12 cellular contexts compared by ENCODE assay signal in genomic region chr2:28544405-28544914, GRCh38. TPM values are rescaled to one million over a fixed set of nuclear protein-coding genes. Genes with fewer than 3 reads are reported as not detected.
DNase-seq lines count a peak whose midpoint lies in the region; ATAC-seq, FAIRE-seq and TF ChIP-seq lines count a peak whose summit lies in the region.
"Had no signal": no experiment of that assay in that cellular context is flagged by ENCODE, and none has a peak within 500 bp of the region (broad histone marks: within the 10 kb centered on the region; RNA-seq: fewer than 3 reads in every experiment).

No MANE protein-coding gene starts in this region.

- CTCF ChIA-PET in HepG2 (lab: Yijun Ruan, JAX; ENCODE audit: low intra/inter-chr PET ratio, low total read pairs): no interaction called here
- CTCF ChIA-PET in activated CD4-positive, alpha-beta memory T cell treated with anti-CD3 and anti-CD28 coated beads, Interleukin-2, amount 10 ng/mL, durations not matched to agents 7 days and 5 days (lab: Charles Lee): interaction anchor here (1.5 kb wide), 1 partner anchor 205 kb away, joined by 3 read pairs; no protein-coding TSS in a partner anchor

- TF ChIP-seq CTCF in HepG2 (CRISPR knock-in tag; IDR thresholded peaks at IDR 0.05) (no peak), right lobe of liver (IDR thresholded peaks at IDR 0.05) (no peak), fibroblast of villous mesenchyme (IDR thresholded peaks at IDR 0.05; ENCODE audit: insufficient read depth, low read depth, low read length) (no peak), transverse colon (IDR thresholded peaks at IDR 0.05) (no peak)

- no peaks in the 10 kb centered on the region for H3K36me3 Mint-ChIP-seq in activated CD4-positive, alpha-beta memory T cell treated with anti-CD3 and anti-CD28 coated beads, Interleukin-2, amount 10 ng/mL, durations not matched to agents 7 days and 5 days (ENCODE audit: low read depth)

- no peaks in the 10 kb centered on the region for H3K36me3 ChIP-seq in HepG2 (replicated peaks in 1 of 2; ENCODE audit: control insufficient read depth in 1 of 2, insufficient read depth in 2 of 2, low read length in 2 of 2)
- H3K36me3 ChIP-seq in right lobe of liver: no peaks in the 10 kb centered on the region
- no peaks in the 10 kb centered on the region for H3K36me3 ChIP-seq in transverse colon

- ATAC-seq in HepG2 (peak; percentile 77), right lobe of liver (no peak), GM21825 (IDR thresholded peaks at IDR 0.05; ENCODE audit: unreplicated experiment) (no peak)

- peaks cover 2% of the 10 kb centered on the region for H3K27me3 Mint-ChIP-seq in activated CD4-positive, alpha-beta memory T cell treated with anti-CD3 and anti-CD28 coated beads, Interleukin-2, amount 10 ng/mL, durations not matched to agents 7 days and 5 days

- H3K79me2 ChIP-seq in HepG2 (ENCODE audit: insufficient read depth, low read length): no peaks in the 10 kb centered on the region

- POLR2A ChIA-PET in HepG2 (lab: Yijun Ruan, JAX): interaction anchor here (1.0 kb wide), 1 partner anchor 16 kb away, joined by 4 read pairs; no protein-coding TSS in a partner anchor
- POLR2A ChIA-PET in activated CD4-positive, alpha-beta memory T cell treated with anti-CD3 and anti-CD28 coated beads, Interleukin-2, amount 10 ng/mL, durations not matched to agents 7 days and 5 days (lab: Charles Lee): interaction anchor here (0.8 to 1.5 kb wide), 5 partner anchors 8 to 207 kb away, joined by 3 to 6 read pairs (median 3); partner anchors contain the start of gene PPP1CB

- no peak for TF ChIP-seq POLR2A in HepG2 (IDR thresholded peaks at IDR 0.05; ENCODE audit: insufficient read depth in 1 of 2, low read depth in 2 of 2, low read length in 2 of 2)
- TF ChIP-seq POLR2A in right lobe of liver (IDR thresholded peaks at IDR 0.05): no peak
- TF ChIP-seq POLR2A in transverse colon (IDR thresholded peaks at IDR 0.05): no peak

- no peaks in the 10 kb centered on the region for H4K20me1 ChIP-seq in HepG2 (ENCODE audit: insufficient read depth, low read length)

- no peak overlapping the region for H2AFZ ChIP-seq in HepG2 (ENCODE audit: low read length)

- under 1% methylated on average over 8 of the region's 8 CpGs for WGBS in HepG2 (ENCODE audit: low lambda C conversion rate)
- 55% methylated on average over 8 of the region's 8 CpGs for WGBS in right lobe of liver (ENCODE audit: insufficient coverage, low coverage, low lambda C conversion rate, missing lambda C conversion rate)
- WGBS in transverse colon (ENCODE audit: low coverage in 1 of 2), 2 donors: 48 to 62% methylated on average over 8 of the region's 8 CpGs

- peak overlapping the region; percentile 8 for H3K27ac ChIP-seq in HepG2 (ENCODE audit: extremely low read length, insufficient read depth, low read length)
- no peak overlapping the region for H3K27ac ChIP-seq in right lobe of liver
- peak overlapping the region in 2 of 4 donors; percentile 67 to 70 for H3K27ac ChIP-seq in transverse colon

- no peaks in the 10 kb centered on the region for H3K9me3 Mint-ChIP-seq in activated CD4-positive, alpha-beta memory T cell treated with anti-CD3 and anti-CD28 coated beads, Interleukin-2, amount 10 ng/mL, durations not matched to agents 7 days and 5 days

- TF ChIP-seq EP300 in HepG2 (IDR thresholded peaks at IDR 0.05; ENCODE audit: low read depth in 2 of 2, low read length in 2 of 2) (peak in 1 of 2 experiments; percentile 64; a peak in 1 of 4 replicates), HepG2 (CRISPR knock-in tag; IDR thresholded peaks at IDR 0.05; ENCODE audit: borderline replicate concordance) (peak; percentile 63; the same call in 1 of the 2 replicates), transverse colon (IDR thresholded peaks at IDR 0.05; ENCODE audit: low read depth) (no peak)

- TF ChIP-seq RAD21 in HepG2 (CRISPR knock-in tag; IDR thresholded peaks at IDR 0.05): no peak

- FAIRE-seq in HepG2 (lab: Jason Lieb, UNC): peak; percentile 90

- H3K4me1 Mint-ChIP-seq in activated CD4-positive, alpha-beta memory T cell treated with anti-CD3 and anti-CD28 coated beads, Interleukin-2, amount 10 ng/mL, durations not matched to agents 7 days and 5 days: peaks cover 53% of the 10 kb centered on the region
- H3K4me1 Mint-ChIP-seq: B cell had no signal

- peak overlapping the region; percentile 58 for H3K4me3 Mint-ChIP-seq in activated CD4-positive, alpha-beta memory T cell treated with anti-CD3 and anti-CD28 coated beads, Interleukin-2, amount 10 ng/mL, durations not matched to agents 7 days and 5 days
- H3K4me3 Mint-ChIP-seq: B cell had no signal

- peak overlapping the region; percentile 80 for H3K4me2 ChIP-seq in HepG2 (ENCODE audit: low read depth, low read length)

- peak overlapping the region; percentile 86 for H3K27ac Mint-ChIP-seq in activated CD4-positive, alpha-beta memory T cell treated with anti-CD3 and anti-CD28 coated beads, Interleukin-2, amount 10 ng/mL, durations not matched to agents 7 days and 5 days
- H3K27ac Mint-ChIP-seq: B cell had no signal

- no peaks in the 10 kb centered on the region for H3K9me3 ChIP-seq in HepG2 (ENCODE audit: low read length)
- no peaks in the 10 kb centered on the region for H3K9me3 ChIP-seq in right lobe of liver
- no peaks in the 10 kb centered on the region for H3K9me3 ChIP-seq in transverse colon

- H3K4me1 ChIP-seq in HepG2 (ENCODE audit: insufficient read depth, low read length): peaks cover 46% of the 10 kb centered on the region
- H3K4me1 ChIP-seq in right lobe of liver: no peaks in the 10 kb centered on the region
- H3K4me1 ChIP-seq in transverse colon: peaks cover 0 to 36% (median 14%) of the 10 kb centered on the region in 4 donors

- H3K9ac ChIP-seq in HepG2 (ENCODE audit: insufficient read depth, low read depth, low read length): peak overlapping the region; percentile 16

- DNase-seq in HepG2 (ENCODE audit: low spot score): peak; percentile 92
- DNase-seq in right lobe of liver: no peak
- peak; percentile 51 for DNase-seq in activated CD4-positive, alpha-beta memory T cell treated with anti-CD3 and anti-CD28 coated beads, Interleukin-2, amount 10 ng/mL, durations not matched to agents 7 days and 5 days
- DNase-seq in fibroblast of villous mesenchyme (ENCODE audit: low read depth): peak; percentile 39
- DNase-seq in transverse colon: peak; percentile 49
- no peak for DNase-seq in NCI-H1092 (lab: John Stamatoyannopoulos, UW)
- DNase-seq in CD1c-positive myeloid dendritic cell (ENCODE audit: extremely low spot score): no peak
- DNase-seq: aorta, NCI-H1436 treated with DMSO at 0.1 percent for 48 hours, posterior cingulate gyrus had no signal

- in situ Hi-C loops in HepG2 (cut with HindIII; ENCODE audit: extremely low pct_ligation_motif_present, low pct_unique_long_range_greater_than_20kb): no loop called here
- in situ Hi-C loops in transverse colon (cut with MboI; ENCODE audit: low pct_ligation_motif_present in 1 of 4, low pct_unique_long_range_greater_than_20kb in 1 of 4, low sequenced_read_pairs in 3 of 4): no loop called here

- H3K27me3 ChIP-seq in HepG2 (ENCODE audit: control insufficient read depth in 1 of 2, insufficient read depth in 2 of 2, low read length in 2 of 2): peaks cover 0 to 13% of the 10 kb centered on the region in 2 experiments; a peak in 2 of 5 replicates
- H3K27me3 ChIP-seq in right lobe of liver: no peaks in the 10 kb centered on the region
- no peaks in the 10 kb centered on the region for H3K27me3 ChIP-seq in transverse colon

- intact Hi-C loops in HepG2 (cut with micrococcal nuclease; ENCODE audit: unreplicated experiment) (no loop called here), right lobe of liver (cut with DNase I) (no loop called here), transverse colon (cut with DNase I; ENCODE audit: low total_unique reads) (no loop called here)

- H3K4me3 ChIP-seq in HepG2 (replicated peaks in 1 of 3; ENCODE audit: insufficient read depth in 1 of 3, low read depth in 2 of 3, low read length in 3 of 3) (peak overlapping the region; percentile 15 to 52 (median 17); a peak in 5 of 6 replicates), right lobe of liver (no peak overlapping the region), fibroblast of villous mesenchyme (ENCODE audit: low read depth, low read length) (no peak overlapping the region), transverse colon (no peak overlapping the region)

- no TSS peak for BruUV-seq in HepG2 (replicated peaks; lab: Mats Ljungman, UMichigan)

TF ChIP-seq in HepG2, 621 proteins besides CTCF, POLR2A, EP300 and RAD21 (continues in another document):
- TF ChIP-seq HDAC1 (CRISPR knock-in tag; IDR thresholded peaks at IDR 0.05): peak; percentile 35; the same call in 1 of the 2 replicates

RNA-seq across cellular contexts. Expression of gene PLB1, which starts 48.6 kb away (rescaled TPM):
- total RNA-seq in HepG2 (2016; rRNA removed; fragmentation: Illumina TruSeq; extraction: Trizol) (0.17 and 0.20 TPM in 2 replicates), right lobe of liver (1 to 10 TPM in 3 of 6 experiments, under 1 TPM in 3; 0.66 to 1.9 (median 1.1) TPM), fibroblast of villous mesenchyme (0.32 and 3.0 TPM in 2 replicates), transverse colon (1 to 10 TPM in 2 of 4 donors, under 1 TPM in 2; 0.20 to 4.2 (median 1.8) TPM)
- total RNA-seq in HepG2 (2016; cell fraction: cytosol; rRNA removed; fragmentation: Illumina TruSeq; extraction: Trizol; ENCODE audit: low read depth): 0.09 and 0.20 TPM in 2 replicates
- 0.12 and 0.41 TPM in 2 replicates for total RNA-seq in HepG2 (2016; cell fraction: insoluble cytoplasmic fraction; rRNA removed; fragmentation: Illumina TruSeq; extraction: Trizol)
- total RNA-seq in HepG2 (2016; cell fraction: membrane; rRNA removed; fragmentation: Illumina TruSeq; extraction: Trizol): 0.25 and 0.31 TPM in 2 replicates
- total RNA-seq in HepG2 (2016; cell fraction: nucleus; rRNA removed; fragmentation: Illumina TruSeq; extraction: Trizol): 0.31 and 0.50 TPM in 2 replicates
- polyA plus RNA-seq in HepG2 (2011; rRNA removed): 0.99 and 1.8 TPM in 2 replicates
- polyA plus RNA-seq in HepG2 (2011; cell fraction: cytosol; rRNA removed): 0.29 and 0.58 TPM in 2 replicates
- polyA plus RNA-seq in HepG2 (2011; cell fraction: nucleus; rRNA removed): 4.4 and 5.8 TPM in 2 replicates
- 0.13 and 0.15 TPM in 2 replicates for polyA plus RNA-seq in HepG2 (2012)
- polyA plus RNA-seq in HepG2 (2016; cell fraction: cytosol; fragmentation: Illumina TruSeq; extraction: Trizol; ENCODE audit: low read depth): 0.06 and 0.43 TPM in 2 replicates
- 0.14 and 0.59 TPM in 2 replicates for polyA plus RNA-seq in HepG2 (2016; cell fraction: insoluble cytoplasmic fraction; fragmentation: Illumina TruSeq; extraction: Trizol; ENCODE audit: low read depth)
- polyA plus RNA-seq in HepG2 (2016; cell fraction: membrane; fragmentation: Illumina TruSeq; extraction: Trizol; ENCODE audit: low read depth): 0.12 and 0.13 TPM in 2 replicates
- 0.21 and 0.93 TPM in 2 replicates for polyA plus RNA-seq in HepG2 (2016; cell fraction: nucleus; fragmentation: Illumina TruSeq; extraction: Trizol; ENCODE audit: insufficient read depth, low read depth)
- polyA minus RNA-seq in HepG2 (2011; rRNA and poly(A)+ RNA removed; ENCODE audit: low replicate concordance): 0.70 and 6.0 TPM in 2 replicates
- 0.20 and 0.88 TPM in 2 replicates for polyA minus RNA-seq in HepG2 (2011; cell fraction: cytosol; rRNA and poly(A)+ RNA removed)
- 2.1 and 3.5 TPM in 2 replicates for polyA minus RNA-seq in HepG2 (2011; cell fraction: nucleus; rRNA and poly(A)+ RNA removed)
- total RNA-seq in activated CD4-positive, alpha-beta memory T cell treated with anti-CD3 and anti-CD28 coated beads, Interleukin-2, amount 10 ng/mL, durations not matched to agents 7 days and 5 days: 1 to 10 TPM; 1.1 to 1.2 TPM

Comparison
In these comparisons a context has a peak if more than half of its experiments do, and no peak if none do; other contexts are left out.
1. DNase-seq: peak in HepG2 (single experiment), activated CD4-positive, alpha-beta memory T cell treated with anti-CD3 and anti-CD28 coated beads, Interleukin-2, amount 10 ng/mL, durations not matched to agents 7 days and 5 days (single experiment), fibroblast of villous mesenchyme (single experiment) and transverse colon (single experiment); none in right lobe of liver (0 of 3), NCI-H1092 (single experiment) and CD1c-positive myeloid dendritic cell (single experiment).
2. H3K4me3 ChIP-seq: peak in HepG2 (3 of 3); none in right lobe of liver (0 of 3), fibroblast of villous mesenchyme (single experiment) and transverse colon (0 of 4).